Comparison of ENCODE assay signal across 25 cellular contexts in genomic region chr10:105597297-105597696, GRCh38.
"Had no signal": no experiment of that assay in that cellular context is flagged by ENCODE, and none has a peak within 500 bp of the region (broad histone marks: within the 10 kb centered on the region; RNA-seq: fewer than 3 reads in every experiment).

No MANE protein-coding gene starts in this region.

- ATAC-seq: activated CD4-positive, CD25-positive, alpha-beta regulatory T cell treated with anti-CD3 and anti-CD28 coated beads, Interleukin-2, amount 50 U/mL, for 24 hours; activated CD8-positive, alpha-beta memory T cell treated with anti-CD3 and anti-CD28 coated beads, Interleukin-2, amount 10 ng/mL, durations not matched to agents 7 days and 5 days; activated CD8-positive, alpha-beta T cell treated with anti-CD3 and anti-CD28 coated beads, Interleukin-2, amount 10 ng/mL, durations not matched to agents 7 days and 5 days; activated naive CD4-positive, alpha-beta T cell treated with anti-CD3 and anti-CD28 coated beads, Interleukin-2, amount 50 U/mL, for 72 hours; activated naive CD8-positive, alpha-beta T cell treated with anti-CD3 and anti-CD28 coated beads, Interleukin-2, amount 50 U/mL, for 24 hours; activated T-cell treated with anti-CD3 and anti-CD28 coated beads, Interleukin-2, amount 50 U/mL, for 4 hours had no signal

- H3K9me3 ChIP-seq: ascending aorta, MG63, Peyer's patch had no signal

- H3K27ac ChIP-seq: ascending aorta, cardiac muscle cell, KMS-11, Peyer's patch, RWPE1 had no signal

- H3K4me3 ChIP-seq: ascending aorta, cardiac muscle cell, MG63, Peyer's patch had no signal

- H3K36me3 ChIP-seq: ascending aorta, cardiac muscle cell, MG63, Peyer's patch had no signal

- H3K4me1 ChIP-seq: ascending aorta, Peyer's patch had no signal

- DNase-seq: activated CD4-positive, alpha-beta T cell treated with anti-CD3 and anti-CD28 coated beads for 48 hours; activated CD4-positive, alpha-beta T cell treated with anti-CD3 and anti-CD28 coated beads, Interleukin-2, amount 50 U/mL, for 4 hours; activated CD8-positive, alpha-beta memory T cell treated with anti-CD3 and anti-CD28 coated beads, Interleukin-2, amount 10 ng/mL, durations not matched to agents 7 days and 5 days; activated CD8-positive, alpha-beta T cell treated with anti-CD3 and anti-CD28 coated beads, Interleukin-2, amount 10 ng/mL, durations not matched to agents 7 days and 5 days; activated effector memory CD4-positive, alpha-beta T cell treated with anti-CD3 and anti-CD28 coated beads, Interleukin-2, amount 50 U/mL, for 16 hours; activated naive CD4-positive, alpha-beta T cell treated with Interleukin-2 at 50 U/mL for 16 hours; activated naive CD8-positive, alpha-beta T cell treated with anti-CD3 and anti-CD28 coated beads, Interleukin-2, amount 50 U/mL, for 24 hours; activated T-cell treated with anti-CD3 and anti-CD28 coated beads, Interleukin-2, amount 50 U/mL, for 4 hours; amniotic stem cell; MG63; MV-4-11; NCI-H146; NCI-H187 treated with DMSO at 0.1 percent for 48 hours; NCI-H2081 treated with DMSO at 0.1 percent for 48 hours; NCI-H446; NCI-H524; NCI-H82; Peyer's patch; SHP77 had no signal
